Comparison of ENCODE assay signal across 25 cellular contexts in the genomic region with DNA sequence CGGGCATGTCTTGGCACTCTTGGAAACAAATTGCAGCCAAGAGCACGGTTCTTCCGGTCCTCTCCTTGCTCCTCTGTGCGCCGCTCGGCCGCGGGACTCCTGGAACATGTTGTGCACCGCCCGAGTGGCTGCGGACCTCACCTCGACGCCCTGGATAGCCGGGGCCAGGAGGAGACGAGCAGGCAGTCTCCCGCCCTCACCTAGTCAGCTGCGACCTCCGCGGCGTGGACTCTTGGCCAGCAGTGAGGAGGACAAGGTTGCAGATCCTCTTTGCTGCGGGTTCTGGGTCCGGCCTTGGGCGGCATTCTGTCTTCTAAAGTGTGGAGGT. TPM values are rescaled to one million over a fixed set of nuclear protein-coding genes. Genes with fewer than 3 reads are reported as not detected.
"Had no signal": no experiment of that assay in that cellular context is flagged by ENCODE, and none has a peak within 500 bp of the region (broad histone marks: within the 10 kb centered on the region; RNA-seq: fewer than 3 reads in every experiment).

No MANE protein-coding gene starts in this region.

- H3K4me1 ChIP-seq: prostate gland had no signal

- H3K9me3 Mint-ChIP-seq: activated naive CD8-positive, alpha-beta T cell treated with anti-CD3 and anti-CD28 coated beads for 36 hours; dendritic cell treated with granulocyte-macrophage colony-stimulating factor and Interleukin-4, amounts not matched to agents 40 ng/mL and 50 ng/mL, for 4 days; stimulated activated memory B cell treated with anti-CD40 and anti-IgM and Interleukin-4, amounts not matched to agents 10 μg/mL and 1 μg/mL and 100 μg/mL, for 72 hours had no signal

- H3K36me3 Mint-ChIP-seq: stimulated activated memory B cell treated with anti-CD40 and anti-IgM and Interleukin-4, amounts not matched to agents 10 μg/mL and 1 μg/mL and 100 μg/mL, for 72 hours had no signal

- ATAC-seq: activated CD8-positive, alpha-beta memory T cell treated with anti-CD3 and anti-CD28 coated beads, Interleukin-2, amount 10 ng/mL, durations not matched to agents 7 days and 5 days; activated T-helper 17 cell treated with anti-CD3 and anti-CD28 coated beads, Interleukin-2, amount 50 U/mL, for 72 hours; right cardiac atrium; stimulated activated memory B cell treated with anti-CD40 and anti-IgM and Interleukin-4, amounts not matched to agents 10 μg/mL and 1 μg/mL and 100 μg/mL, for 72 hours had no signal

- H3K4me3 Mint-ChIP-seq: activated CD8-positive, alpha-beta memory T cell treated with anti-CD3 and anti-CD28 coated beads, Interleukin-2, amount 10 ng/mL, durations not matched to agents 7 days and 5 days; activated naive CD8-positive, alpha-beta T cell treated with anti-CD3 and anti-CD28 coated beads for 36 hours; dendritic cell treated with granulocyte-macrophage colony-stimulating factor and Interleukin-4, amounts not matched to agents 40 ng/mL and 50 ng/mL, for 4 days; stimulated activated memory B cell treated with anti-CD40 and anti-IgM and Interleukin-4, amounts not matched to agents 10 μg/mL and 1 μg/mL and 100 μg/mL, for 72 hours had no signal

- H3K27ac Mint-ChIP-seq: activated naive CD8-positive, alpha-beta T cell treated with anti-CD3 and anti-CD28 coated beads for 36 hours; activated T-helper 17 cell treated with anti-CD3 and anti-CD28 coated beads, Interleukin-2, amount 50 U/mL, for 72 hours; dendritic cell treated with granulocyte-macrophage colony-stimulating factor and Interleukin-4, amounts not matched to agents 40 ng/mL and 50 ng/mL, for 4 days; nephron; stimulated activated memory B cell treated with anti-CD40 and anti-IgM and Interleukin-4, amounts not matched to agents 10 μg/mL and 1 μg/mL and 100 μg/mL, for 72 hours had no signal

- H3K36me3 ChIP-seq: lower lobe of right lung, prostate gland, spleen, thyroid gland had no signal

- H3K4me3 ChIP-seq: lower lobe of right lung, prostate gland, thyroid gland had no signal

- DNase-seq: activated CD4-positive, alpha-beta T cell treated with anti-CD3 and anti-CD28 coated beads for 1 hour; activated CD4-positive, alpha-beta T cell treated with anti-CD3 and anti-CD28 coated beads, Interleukin-2, amount 50 U/mL, for 48 hours; activated CD8-positive, alpha-beta memory T cell treated with anti-CD3 and anti-CD28 coated beads, Interleukin-2, amount 10 ng/mL, durations not matched to agents 7 days and 5 days; activated naive CD4-positive, alpha-beta T cell; activated naive CD8-positive, alpha-beta T cell treated with anti-CD3 and anti-CD28 coated beads for 36 hours; activated T-cell treated with anti-CD3 and anti-CD28 coated beads, Interleukin-2, amount 50 U/mL, for 1 hour; amniotic stem cell; effector CD8-positive, alpha-beta T cell; foreskin fibroblast; hippocampal formation; lower lobe of right lung; midbrain; right cardiac atrium; spleen; stimulated activated CD4-positive, alpha-beta T cell treated with anti-CD3 and anti-CD28 coated beads, Interleukin-4, amount 100 ng/mL, for 4 hours; T-helper 2 cell; thyroid gland had no signal

- H3K9me3 ChIP-seq: lower lobe of right lung, prostate gland, spleen, thyroid gland had no signal

- H3K27ac ChIP-seq: lower lobe of right lung, prostate gland, spleen, thyroid gland, VCaP had no signal

RNA-seq across cellular contexts. Expression of gene PAX9, which starts 6.6 kb away (rescaled TPM):
- total RNA-seq: activated CD8-positive, alpha-beta memory T cell treated with anti-CD3 and anti-CD28 coated beads, Interleukin-2, amount 10 ng/mL, durations not matched to agents 7 days and 5 days; activated naive CD8-positive, alpha-beta T cell treated with anti-CD3 and anti-CD28 coated beads for 36 hours; activated T-helper 17 cell treated with anti-CD3 and anti-CD28 coated beads, Interleukin-2, amount 50 U/mL, for 72 hours; cerebellum; omental fat pad; right cardiac atrium had no signal
- polyA plus RNA-seq: right cardiac atrium had no signal
